Comparison of ENCODE assay signal across 8 cellular contexts in the genomic region with DNA sequence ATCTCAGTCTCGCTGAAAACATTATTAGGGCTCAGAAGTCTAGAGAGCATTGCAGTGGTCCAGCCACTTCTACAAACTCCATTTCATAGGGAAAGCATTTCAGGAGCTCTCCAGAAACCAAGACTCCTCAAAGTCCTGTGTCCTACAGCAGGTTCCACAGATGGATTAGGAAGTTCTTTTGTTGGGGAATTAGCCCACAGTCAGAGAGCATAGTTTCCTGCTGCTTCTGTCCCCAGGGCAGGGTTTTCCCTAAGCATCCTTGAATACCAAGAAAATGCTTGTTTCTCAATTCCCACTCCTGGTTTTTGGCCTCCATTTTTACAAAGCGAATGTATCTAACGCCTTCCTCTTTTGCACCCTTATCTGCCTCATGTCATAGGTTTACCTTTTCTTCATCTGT.
"Had no signal": no experiment of that assay in that cellular context is flagged by ENCODE, and none has a peak within 500 bp of the region (broad histone marks: within the 10 kb centered on the region; RNA-seq: fewer than 3 reads in every experiment).

No MANE protein-coding gene starts in this region.

- H3K36me3 Mint-ChIP-seq: IgD-negative memory B cell had no signal

- H3K4me3 ChIP-seq: HAP-1 had no signal

- H3K9me3 Mint-ChIP-seq: HFFc6 had no signal

- H3K27ac Mint-ChIP-seq: HFFc6, IgD-negative memory B cell had no signal

- H3K4me1 ChIP-seq: HAP-1 had no signal

- H3K9me3 ChIP-seq: HAP-1 had no signal

- H3K4me1 Mint-ChIP-seq: IgD-negative memory B cell had no signal

- H3K27ac ChIP-seq: HL-60 had no signal

- H3K4me3 Mint-ChIP-seq: HFFc6, IgD-negative memory B cell had no signal

- ATAC-seq: HCT116, HepG2 had no signal

- H3K27me3 Mint-ChIP-seq: IgD-negative memory B cell had no signal

- DNase-seq: GOT3, H7, HFFc6 had no signal

- H3K36me3 ChIP-seq: HAP-1 had no signal
